Comparison of ENCODE assay signal across 18 cellular contexts in genomic region chr2:150389487-150389886, GRCh38.
DNase-seq lines count a peak whose midpoint lies in the region; ATAC-seq and TF ChIP-seq lines count a peak whose summit lies in the region.
"Had no signal": no experiment of that assay in that cellular context is flagged by ENCODE, and none has a peak within 500 bp of the region (broad histone marks: within the 10 kb centered on the region; RNA-seq: fewer than 3 reads in every experiment).

No MANE protein-coding gene starts in this region.

- H3K4me3 ChIP-seq in adrenal gland: no peak overlapping the region

- 78 to 81% (median 78%) methylated on average over 3 of the region's 3 CpGs for WGBS in adrenal gland, 4 donors

- intact Hi-C loops in adrenal gland (cut with DNase I): no loop called here

- H3K4me3 Mint-ChIP-seq in mesothelial cell of epicardium: no peak overlapping the region
- no peak overlapping the region for H3K4me3 Mint-ChIP-seq in activated CD8-positive, alpha-beta T cell treated with anti-CD3 and anti-CD28 coated beads, Interleukin-2, amount 10 ng/mL, durations not matched to agents 7 days and 5 days
- H3K4me3 Mint-ChIP-seq in activated CD4-positive, alpha-beta T cell treated with anti-CD3 and anti-CD28 coated beads, Interleukin-2, amount 10 ng/mL, durations not matched to agents 7 days and 5 days: no peak overlapping the region
- H3K4me3 Mint-ChIP-seq: CD4-positive, alpha-beta T cell had no signal

- peak; percentile 70 for DNase-seq in A172 (ENCODE audit: low spot score)
- DNase-seq in GM03348 (ENCODE audit: low spot score): peak; percentile 72
- DNase-seq in mesothelial cell of epicardium (ENCODE audit: low spot score in 2 of 2, unreplicated experiment in 2 of 2): no peak
- no peak for DNase-seq in activated CD8-positive, alpha-beta T cell treated with anti-CD3 and anti-CD28 coated beads, Interleukin-2, amount 10 ng/mL, durations not matched to agents 7 days and 5 days
- DNase-seq in NCI-H82 treated with DMSO at 0.1 percent for 48 hours (lab: John Stamatoyannopoulos, UW; ENCODE audit: unreplicated experiment): no peak
- DNase-seq in adrenal gland: no peak
- DNase-seq in activated CD4-positive, alpha-beta T cell treated with anti-CD3 and anti-CD28 coated beads, Interleukin-2, amount 10 ng/mL, durations not matched to agents 7 days and 5 days: no peak
- DNase-seq: 8988T; CD4-positive, alpha-beta T cell; DMS79; GDM1; Kasumi-1; NCI-H1417; NCI-H1930; NCI-H2171; NCI-H82; SHP77 treated with DMSO at 0.1 percent for 48 hours had no signal

- H3K4me1 ChIP-seq in adrenal gland (replicated peaks in 1 of 2): no peaks in the 10 kb centered on the region

- peak overlapping the region; percentile 31 for H3K27ac Mint-ChIP-seq in mesothelial cell of epicardium
- no peak overlapping the region for H3K27ac Mint-ChIP-seq in activated CD8-positive, alpha-beta T cell treated with anti-CD3 and anti-CD28 coated beads, Interleukin-2, amount 10 ng/mL, durations not matched to agents 7 days and 5 days
- no peak overlapping the region for H3K27ac Mint-ChIP-seq in activated CD4-positive, alpha-beta T cell treated with anti-CD3 and anti-CD28 coated beads, Interleukin-2, amount 10 ng/mL, durations not matched to agents 7 days and 5 days
- H3K27ac Mint-ChIP-seq: CD4-positive, alpha-beta T cell had no signal

- TF ChIP-seq CTCF in mesothelial cell of epicardium (IDR thresholded peaks at IDR 0.05; ENCODE audit: unreplicated experiment) (no peak), adrenal gland (IDR thresholded peaks at IDR 0.05) (no peak)

- H3K27me3 ChIP-seq in adrenal gland: no peaks in the 10 kb centered on the region

- no peaks in the 10 kb centered on the region for H3K36me3 ChIP-seq in adrenal gland (replicated peaks in 1 of 2)

- H3K27ac ChIP-seq in adrenal gland: no peak overlapping the region

- H3K9me3 Mint-ChIP-seq in mesothelial cell of epicardium: peaks cover 15% of the 10 kb centered on the region
- peaks cover 10% of the 10 kb centered on the region for H3K9me3 Mint-ChIP-seq in activated CD8-positive, alpha-beta T cell treated with anti-CD3 and anti-CD28 coated beads, Interleukin-2, amount 10 ng/mL, durations not matched to agents 7 days and 5 days (ENCODE audit: insufficient read depth)
- no peaks in the 10 kb centered on the region for H3K9me3 Mint-ChIP-seq in activated CD4-positive, alpha-beta T cell treated with anti-CD3 and anti-CD28 coated beads, Interleukin-2, amount 10 ng/mL, durations not matched to agents 7 days and 5 days

- CTCF ChIA-PET in activated CD8-positive, alpha-beta T cell treated with anti-CD3 and anti-CD28 coated beads, Interleukin-2, amount 10 ng/mL, durations not matched to agents 7 days and 5 days (lab: Charles Lee): no interaction called here
- CTCF ChIA-PET in activated CD4-positive, alpha-beta T cell treated with anti-CD3 and anti-CD28 coated beads, Interleukin-2, amount 10 ng/mL, durations not matched to agents 7 days and 5 days (lab: Charles Lee): no interaction called here

- H3K4me1 Mint-ChIP-seq in mesothelial cell of epicardium: peaks cover 37% of the 10 kb centered on the region
- no peaks in the 10 kb centered on the region for H3K4me1 Mint-ChIP-seq in activated CD8-positive, alpha-beta T cell treated with anti-CD3 and anti-CD28 coated beads, Interleukin-2, amount 10 ng/mL, durations not matched to agents 7 days and 5 days (ENCODE audit: low read depth)
- no peaks in the 10 kb centered on the region for H3K4me1 Mint-ChIP-seq in activated CD4-positive, alpha-beta T cell treated with anti-CD3 and anti-CD28 coated beads, Interleukin-2, amount 10 ng/mL, durations not matched to agents 7 days and 5 days

- ATAC-seq in SK-N-SH treated with all-trans-retinoic acid at 6 μM for 48 hours: peak; percentile 37; the same call in 2 of the 3 replicates
- no peak for ATAC-seq in activated CD8-positive, alpha-beta T cell treated with anti-CD3 and anti-CD28 coated beads, Interleukin-2, amount 10 ng/mL, durations not matched to agents 7 days and 5 days

- H3K27me3 Mint-ChIP-seq in mesothelial cell of epicardium (ENCODE audit: low read depth): no peaks in the 10 kb centered on the region
- no peaks in the 10 kb centered on the region for H3K27me3 Mint-ChIP-seq in activated CD8-positive, alpha-beta T cell treated with anti-CD3 and anti-CD28 coated beads, Interleukin-2, amount 10 ng/mL, durations not matched to agents 7 days and 5 days (ENCODE audit: low read depth)
- no peaks in the 10 kb centered on the region for H3K27me3 Mint-ChIP-seq in activated CD4-positive, alpha-beta T cell treated with anti-CD3 and anti-CD28 coated beads, Interleukin-2, amount 10 ng/mL, durations not matched to agents 7 days and 5 days
- H3K27me3 Mint-ChIP-seq: CD4-positive, alpha-beta T cell had no signal

- H3K36me3 Mint-ChIP-seq in mesothelial cell of epicardium: peaks cover 7% of the 10 kb centered on the region
- H3K36me3 Mint-ChIP-seq in activated CD8-positive, alpha-beta T cell treated with anti-CD3 and anti-CD28 coated beads, Interleukin-2, amount 10 ng/mL, durations not matched to agents 7 days and 5 days (ENCODE audit: low read depth): no peaks in the 10 kb centered on the region
- H3K36me3 Mint-ChIP-seq in activated CD4-positive, alpha-beta T cell treated with anti-CD3 and anti-CD28 coated beads, Interleukin-2, amount 10 ng/mL, durations not matched to agents 7 days and 5 days (ENCODE audit: low read depth): no peaks in the 10 kb centered on the region

- H3K9me3 ChIP-seq in adrenal gland (replicated peaks in 1 of 3): peaks cover 0 to 4% (median 0%) of the 10 kb centered on the region in 3 donors

- POLR2A ChIA-PET in activated CD8-positive, alpha-beta T cell treated with anti-CD3 and anti-CD28 coated beads, Interleukin-2, amount 10 ng/mL, durations not matched to agents 7 days and 5 days (lab: Charles Lee): no interaction called here
- POLR2A ChIA-PET in activated CD4-positive, alpha-beta T cell treated with anti-CD3 and anti-CD28 coated beads, Interleukin-2, amount 10 ng/mL, durations not matched to agents 7 days and 5 days (lab: Charles Lee): no interaction called here

- no peak for TF ChIP-seq POLR2A in adrenal gland (IDR thresholded peaks at IDR 0.05)

TF ChIP-seq in SK-N-SH treated with all-trans-retinoic acid at 6 μM for 48 hours, 23 proteins besides CTCF, POLR2A, EP300 and RAD21:
- TF ChIP-seq ARNTL (CRISPR knock-in tag; IDR thresholded peaks at IDR 0.05; ENCODE audit: borderline replicate concordance, low read depth) (no peak), ZC3H10 (CRISPR knock-in tag; IDR thresholded peaks at IDR 0.05) (no peak)
TF ChIP-seq in SK-N-SH treated with all-trans-retinoic acid at 6 μM for 48 hours: peak in this region for 0.

Comparison
In these comparisons a context has a peak if more than half of its experiments do, and no peak if none do; other contexts are left out.
1. DNase-seq: peak in A172 (single experiment) and GM03348 (single experiment); none in mesothelial cell of epicardium (0 of 2), activated CD8-positive, alpha-beta T cell treated with anti-CD3 and anti-CD28 coated beads, Interleukin-2, amount 10 ng/mL, durations not matched to agents 7 days and 5 days (single experiment), NCI-H82 treated with DMSO at 0.1 percent for 48 hours (single experiment), adrenal gland (0 of 7) and activated CD4-positive, alpha-beta T cell treated with anti-CD3 and anti-CD28 coated beads, Interleukin-2, amount 10 ng/mL, durations not matched to agents 7 days and 5 days (single experiment).